In the genomic region with DNA sequence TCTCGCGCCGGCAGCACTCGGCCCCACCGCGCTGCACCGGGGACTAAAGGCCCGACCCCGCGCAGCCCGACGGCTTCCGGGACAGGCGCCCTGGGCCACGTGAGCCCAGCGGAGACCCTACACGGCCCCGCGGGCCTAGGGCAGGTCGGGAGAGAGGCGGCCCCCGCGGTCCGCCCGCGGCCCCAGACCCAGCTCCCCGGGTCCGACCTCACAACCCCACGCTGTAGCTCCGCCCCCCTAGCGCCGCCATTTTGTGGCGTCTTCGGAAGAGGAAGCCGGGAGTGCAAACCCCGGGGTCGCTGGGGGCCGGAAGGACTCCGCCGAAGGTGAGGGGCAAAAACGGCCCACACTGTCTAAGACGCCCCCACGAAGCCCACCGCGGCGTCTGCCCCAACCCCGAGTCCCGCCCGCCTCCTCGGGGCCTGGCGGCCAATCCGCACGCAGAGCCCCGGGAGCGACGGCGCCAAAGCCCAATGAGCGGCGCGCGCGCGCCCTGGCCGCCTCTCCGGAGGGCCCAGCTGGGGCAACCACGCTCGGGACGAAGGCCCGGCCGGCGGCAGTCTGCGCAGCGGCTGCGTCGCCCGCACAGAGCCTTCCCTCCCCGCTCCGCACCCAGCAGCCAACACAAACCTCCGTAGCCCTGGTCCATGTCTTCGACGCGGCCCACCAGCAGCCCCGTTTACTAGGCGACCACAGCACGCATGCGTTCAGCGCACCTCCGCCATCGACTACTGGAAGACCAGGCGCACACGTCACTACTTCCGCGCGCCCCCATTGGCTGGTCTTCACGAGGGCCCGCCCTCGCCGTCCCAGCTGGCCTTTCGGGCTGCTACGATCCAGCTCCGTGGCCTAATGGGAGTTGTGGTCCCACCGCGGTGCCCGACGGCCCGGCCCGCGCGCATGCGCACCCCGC, we compare ENCODE assay signal across 1 cellular context.
TF ChIP-seq lines count a peak whose summit lies in the region.

A gene (minus strand): TSS at position 705 of the 913 bp plus-strand sequence. CDS start 56 bp downstream, at position 649.

TF ChIP-seq in GM12878, 131 proteins besides CTCF, POLR2A, EP300 and RAD21 (continued from another document and continues in another):
- TF ChIP-seq, protein P1, sequence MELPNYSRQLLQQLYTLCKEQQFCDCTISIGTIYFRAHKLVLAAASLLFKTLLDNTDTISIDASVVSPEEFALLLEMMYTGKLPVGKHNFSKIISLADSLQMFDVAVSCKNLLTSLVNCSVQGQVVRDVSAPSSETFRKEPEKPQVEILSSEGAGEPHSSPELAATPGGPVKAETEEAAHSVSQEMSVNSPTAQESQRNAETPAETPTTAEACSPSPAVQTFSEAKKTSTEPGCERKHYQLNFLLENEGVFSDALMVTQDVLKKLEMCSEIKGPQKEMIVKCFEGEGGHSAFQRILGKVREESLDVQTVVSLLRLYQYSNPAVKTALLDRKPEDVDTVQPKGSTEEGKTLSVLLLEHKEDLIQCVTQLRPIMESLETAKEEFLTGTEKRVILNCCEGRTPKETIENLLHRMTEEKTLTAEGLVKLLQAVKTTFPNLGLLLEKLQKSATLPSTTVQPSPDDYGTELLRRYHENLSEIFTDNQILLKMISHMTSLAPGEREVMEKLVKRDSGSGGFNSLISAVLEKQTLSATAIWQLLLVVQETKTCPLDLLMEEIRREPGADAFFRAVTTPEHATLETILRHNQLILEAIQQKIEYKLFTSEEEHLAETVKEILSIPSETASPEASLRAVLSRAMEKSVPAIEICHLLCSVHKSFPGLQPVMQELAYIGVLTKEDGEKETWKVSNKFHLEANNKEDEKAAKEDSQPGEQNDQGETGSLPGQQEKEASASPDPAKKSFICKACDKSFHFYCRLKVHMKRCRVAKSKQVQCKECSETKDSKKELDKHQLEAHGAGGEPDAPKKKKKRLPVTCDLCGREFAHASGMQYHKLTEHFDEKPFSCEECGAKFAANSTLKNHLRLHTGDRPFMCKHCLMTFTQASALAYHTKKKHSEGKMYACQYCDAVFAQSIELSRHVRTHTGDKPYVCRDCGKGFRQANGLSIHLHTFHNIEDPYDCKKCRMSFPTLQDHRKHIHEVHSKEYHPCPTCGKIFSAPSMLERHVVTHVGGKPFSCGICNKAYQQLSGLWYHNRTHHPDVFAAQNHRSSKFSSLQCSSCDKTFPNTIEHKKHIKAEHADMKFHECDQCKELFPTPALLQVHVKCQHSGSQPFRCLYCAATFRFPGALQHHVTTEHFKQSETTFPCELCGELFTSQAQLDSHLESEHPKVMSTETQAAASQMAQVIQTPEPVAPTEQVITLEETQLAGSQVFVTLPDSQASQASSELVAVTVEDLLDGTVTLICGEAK (IDR thresholded peaks at IDR 0.05; ENCODE audit: borderline replicate concordance): no peak
- TF ChIP-seq TARDBP (IDR thresholded peaks at IDR 0.05; ENCODE audit: borderline replicate concordance): no peak
- TF ChIP-seq MTA3 (IDR thresholded peaks at IDR 0.05; ENCODE audit: borderline replicate concordance, low read length): peak; percentile 77; the same call in 1 of the 2 replicates
- TF ChIP-seq, protein P2, sequence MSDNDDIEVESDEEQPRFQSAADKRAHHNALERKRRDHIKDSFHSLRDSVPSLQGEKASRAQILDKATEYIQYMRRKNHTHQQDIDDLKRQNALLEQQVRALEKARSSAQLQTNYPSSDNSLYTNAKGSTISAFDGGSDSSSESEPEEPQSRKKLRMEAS (IDR thresholded peaks at IDR 0.05; ENCODE audit: low read depth, low read length): peak; percentile 15; the same call in 1 of the 2 replicates
- TF ChIP-seq ZNF274 (IDR thresholded peaks at IDR 0.05; ENCODE audit: insufficient read depth, insufficient read length): no peak
- no peak for TF ChIP-seq CEBPB (IDR thresholded peaks at IDR 0.05; ENCODE audit: borderline replicate concordance in 1 of 2, low read depth in 2 of 2, low read length in 2 of 2)
- TF ChIP-seq, protein P3, sequence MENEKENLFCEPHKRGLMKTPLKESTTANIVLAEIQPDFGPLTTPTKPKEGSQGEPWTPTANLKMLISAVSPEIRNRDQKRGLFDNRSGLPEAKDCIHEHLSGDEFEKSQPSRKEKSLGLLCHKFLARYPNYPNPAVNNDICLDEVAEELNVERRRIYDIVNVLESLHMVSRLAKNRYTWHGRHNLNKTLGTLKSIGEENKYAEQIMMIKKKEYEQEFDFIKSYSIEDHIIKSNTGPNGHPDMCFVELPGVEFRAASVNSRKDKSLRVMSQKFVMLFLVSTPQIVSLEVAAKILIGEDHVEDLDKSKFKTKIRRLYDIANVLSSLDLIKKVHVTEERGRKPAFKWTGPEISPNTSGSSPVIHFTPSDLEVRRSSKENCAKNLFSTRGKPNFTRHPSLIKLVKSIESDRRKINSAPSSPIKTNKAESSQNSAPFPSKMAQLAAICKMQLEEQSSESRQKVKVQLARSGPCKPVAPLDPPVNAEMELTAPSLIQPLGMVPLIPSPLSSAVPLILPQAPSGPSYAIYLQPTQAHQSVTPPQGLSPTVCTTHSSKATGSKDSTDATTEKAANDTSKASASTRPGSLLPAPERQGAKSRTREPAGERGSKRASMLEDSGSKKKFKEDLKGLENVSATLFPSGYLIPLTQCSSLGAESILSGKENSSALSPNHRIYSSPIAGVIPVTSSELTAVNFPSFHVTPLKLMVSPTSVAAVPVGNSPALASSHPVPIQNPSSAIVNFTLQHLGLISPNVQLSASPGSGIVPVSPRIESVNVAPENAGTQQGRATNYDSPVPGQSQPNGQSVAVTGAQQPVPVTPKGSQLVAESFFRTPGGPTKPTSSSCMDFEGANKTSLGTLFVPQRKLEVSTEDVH (IDR thresholded peaks at IDR 0.05; ENCODE audit: low read depth, partially characterized antibody): no peak
- peak; percentile 31; the same call in 1 of the 2 replicates for TF ChIP-seq NFYA (IDR thresholded peaks at IDR 0.05; ENCODE audit: borderline replicate concordance, low read depth, low read length)
- no peak for TF ChIP-seq KAT2A (conservative IDR thresholded peaks at IDR 0.05; ENCODE audit: control insufficient read depth, low read depth, low read length)
- TF ChIP-seq EED (IDR thresholded peaks at IDR 0.05; ENCODE audit: low read depth): no peak
- TF ChIP-seq, protein P4, sequence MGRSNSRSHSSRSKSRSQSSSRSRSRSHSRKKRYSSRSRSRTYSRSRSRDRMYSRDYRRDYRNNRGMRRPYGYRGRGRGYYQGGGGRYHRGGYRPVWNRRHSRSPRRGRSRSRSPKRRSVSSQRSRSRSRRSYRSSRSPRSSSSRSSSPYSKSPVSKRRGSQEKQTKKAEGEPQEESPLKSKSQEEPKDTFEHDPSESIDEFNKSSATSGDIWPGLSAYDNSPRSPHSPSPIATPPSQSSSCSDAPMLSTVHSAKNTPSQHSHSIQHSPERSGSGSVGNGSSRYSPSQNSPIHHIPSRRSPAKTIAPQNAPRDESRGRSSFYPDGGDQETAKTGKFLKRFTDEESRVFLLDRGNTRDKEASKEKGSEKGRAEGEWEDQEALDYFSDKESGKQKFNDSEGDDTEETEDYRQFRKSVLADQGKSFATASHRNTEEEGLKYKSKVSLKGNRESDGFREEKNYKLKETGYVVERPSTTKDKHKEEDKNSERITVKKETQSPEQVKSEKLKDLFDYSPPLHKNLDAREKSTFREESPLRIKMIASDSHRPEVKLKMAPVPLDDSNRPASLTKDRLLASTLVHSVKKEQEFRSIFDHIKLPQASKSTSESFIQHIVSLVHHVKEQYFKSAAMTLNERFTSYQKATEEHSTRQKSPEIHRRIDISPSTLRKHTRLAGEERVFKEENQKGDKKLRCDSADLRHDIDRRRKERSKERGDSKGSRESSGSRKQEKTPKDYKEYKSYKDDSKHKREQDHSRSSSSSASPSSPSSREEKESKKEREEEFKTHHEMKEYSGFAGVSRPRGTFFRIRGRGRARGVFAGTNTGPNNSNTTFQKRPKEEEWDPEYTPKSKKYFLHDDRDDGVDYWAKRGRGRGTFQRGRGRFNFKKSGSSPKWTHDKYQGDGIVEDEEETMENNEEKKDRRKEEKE (IDR thresholded peaks at IDR 0.05): 0 out of 2 replicates have a peak, but pooled peaks have one; percentile 22
- TF ChIP-seq, protein P5, sequence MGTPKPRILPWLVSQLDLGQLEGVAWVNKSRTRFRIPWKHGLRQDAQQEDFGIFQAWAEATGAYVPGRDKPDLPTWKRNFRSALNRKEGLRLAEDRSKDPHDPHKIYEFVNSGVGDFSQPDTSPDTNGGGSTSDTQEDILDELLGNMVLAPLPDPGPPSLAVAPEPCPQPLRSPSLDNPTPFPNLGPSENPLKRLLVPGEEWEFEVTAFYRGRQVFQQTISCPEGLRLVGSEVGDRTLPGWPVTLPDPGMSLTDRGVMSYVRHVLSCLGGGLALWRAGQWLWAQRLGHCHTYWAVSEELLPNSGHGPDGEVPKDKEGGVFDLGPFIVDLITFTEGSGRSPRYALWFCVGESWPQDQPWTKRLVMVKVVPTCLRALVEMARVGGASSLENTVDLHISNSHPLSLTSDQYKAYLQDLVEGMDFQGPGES (IDR thresholded peaks at IDR 0.05): peak; percentile 80
- TF ChIP-seq, protein P6, sequence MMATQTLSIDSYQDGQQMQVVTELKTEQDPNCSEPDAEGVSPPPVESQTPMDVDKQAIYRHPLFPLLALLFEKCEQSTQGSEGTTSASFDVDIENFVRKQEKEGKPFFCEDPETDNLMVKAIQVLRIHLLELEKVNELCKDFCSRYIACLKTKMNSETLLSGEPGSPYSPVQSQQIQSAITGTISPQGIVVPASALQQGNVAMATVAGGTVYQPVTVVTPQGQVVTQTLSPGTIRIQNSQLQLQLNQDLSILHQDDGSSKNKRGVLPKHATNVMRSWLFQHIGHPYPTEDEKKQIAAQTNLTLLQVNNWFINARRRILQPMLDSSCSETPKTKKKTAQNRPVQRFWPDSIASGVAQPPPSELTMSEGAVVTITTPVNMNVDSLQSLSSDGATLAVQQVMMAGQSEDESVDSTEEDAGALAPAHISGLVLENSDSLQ (IDR thresholded peaks at IDR 0.05): peak; percentile 98
- TF ChIP-seq NFIC (IDR thresholded peaks at IDR 0.05; ENCODE audit: low read depth, low read length): no peak
- TF ChIP-seq ZBED1 (IDR thresholded peaks at IDR 0.05; ENCODE audit: borderline replicate concordance): peak; percentile 77; the same call in 1 of the 2 replicates
- peak; percentile 84; the same call in 2 of the 3 replicates for TF ChIP-seq POU2F2 (IDR thresholded peaks at IDR 0.05; ENCODE audit: borderline replicate concordance, low read depth, low read length)
- peak; percentile 96 for TF ChIP-seq CREB1 (IDR thresholded peaks at IDR 0.05; ENCODE audit: low read depth)
- TF ChIP-seq NR2F1 (conservative IDR thresholded peaks at IDR 0.05): peak; percentile 88
- TF ChIP-seq RUNX3 (IDR thresholded peaks at IDR 0.05; ENCODE audit: low read length): no peak; the same call in 1 of the 2 replicates
- TF ChIP-seq ZNF24 (IDR thresholded peaks at IDR 0.05): no peak
- no peak for TF ChIP-seq JUND (IDR thresholded peaks at IDR 0.05; ENCODE audit: low read depth, low read length)
- TF ChIP-seq CBFB (IDR thresholded peaks at IDR 0.05; ENCODE audit: low read depth): peak; percentile 64
- TF ChIP-seq, protein P7, sequence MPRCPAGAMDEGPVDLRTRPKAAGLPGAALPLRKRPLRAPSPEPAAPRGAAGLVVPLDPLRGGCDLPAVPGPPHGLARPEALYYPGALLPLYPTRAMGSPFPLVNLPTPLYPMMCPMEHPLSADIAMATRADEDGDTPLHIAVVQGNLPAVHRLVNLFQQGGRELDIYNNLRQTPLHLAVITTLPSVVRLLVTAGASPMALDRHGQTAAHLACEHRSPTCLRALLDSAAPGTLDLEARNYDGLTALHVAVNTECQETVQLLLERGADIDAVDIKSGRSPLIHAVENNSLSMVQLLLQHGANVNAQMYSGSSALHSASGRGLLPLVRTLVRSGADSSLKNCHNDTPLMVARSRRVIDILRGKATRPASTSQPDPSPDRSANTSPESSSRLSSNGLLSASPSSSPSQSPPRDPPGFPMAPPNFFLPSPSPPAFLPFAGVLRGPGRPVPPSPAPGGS (IDR thresholded peaks at IDR 0.05; ENCODE audit: borderline replicate concordance, insufficient read depth, low read depth, low read length, poor library complexity, severe bottlenecking): peak; percentile 93
- TF ChIP-seq, protein P8, sequence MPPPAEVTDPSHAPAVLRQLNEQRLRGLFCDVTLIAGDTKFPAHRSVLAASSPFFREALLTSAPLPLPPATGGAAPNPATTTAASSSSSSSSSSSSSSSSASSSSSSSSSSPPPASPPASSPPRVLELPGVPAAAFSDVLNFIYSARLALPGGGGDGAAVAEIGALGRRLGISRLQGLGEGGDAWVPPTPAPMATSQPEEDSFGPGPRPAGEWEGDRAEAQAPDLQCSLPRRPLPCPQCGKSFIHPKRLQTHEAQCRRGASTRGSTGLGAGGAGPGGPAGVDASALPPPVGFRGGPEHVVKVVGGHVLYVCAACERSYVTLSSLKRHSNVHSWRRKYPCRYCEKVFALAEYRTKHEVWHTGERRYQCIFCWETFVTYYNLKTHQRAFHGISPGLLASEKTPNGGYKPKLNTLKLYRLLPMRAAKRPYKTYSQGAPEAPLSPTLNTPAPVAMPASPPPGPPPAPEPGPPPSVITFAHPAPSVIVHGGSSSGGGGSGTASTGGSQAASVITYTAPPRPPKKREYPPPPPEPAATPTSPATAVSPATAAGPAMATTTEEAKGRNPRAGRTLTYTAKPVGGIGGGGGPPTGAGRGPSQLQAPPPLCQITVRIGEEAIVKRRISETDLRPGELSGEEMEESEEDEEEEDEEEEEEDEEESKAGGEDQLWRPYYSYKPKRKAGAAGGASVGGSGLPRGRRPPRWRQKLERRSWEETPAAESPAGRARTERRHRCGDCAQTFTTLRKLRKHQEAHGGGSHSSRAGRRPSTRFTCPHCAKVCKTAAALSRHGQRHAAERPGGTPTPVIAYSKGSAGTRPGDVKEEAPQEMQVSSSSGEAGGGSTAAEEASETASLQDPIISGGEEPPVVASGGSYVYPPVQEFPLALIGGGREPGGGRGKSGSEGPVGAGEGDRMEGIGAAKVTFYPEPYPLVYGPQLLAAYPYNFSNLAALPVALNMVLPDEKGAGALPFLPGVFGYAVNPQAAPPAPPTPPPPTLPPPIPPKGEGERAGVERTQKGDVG (CRISPR knock-in tag; IDR thresholded peaks at IDR 0.05): no peak
- TF ChIP-seq, protein P9, sequence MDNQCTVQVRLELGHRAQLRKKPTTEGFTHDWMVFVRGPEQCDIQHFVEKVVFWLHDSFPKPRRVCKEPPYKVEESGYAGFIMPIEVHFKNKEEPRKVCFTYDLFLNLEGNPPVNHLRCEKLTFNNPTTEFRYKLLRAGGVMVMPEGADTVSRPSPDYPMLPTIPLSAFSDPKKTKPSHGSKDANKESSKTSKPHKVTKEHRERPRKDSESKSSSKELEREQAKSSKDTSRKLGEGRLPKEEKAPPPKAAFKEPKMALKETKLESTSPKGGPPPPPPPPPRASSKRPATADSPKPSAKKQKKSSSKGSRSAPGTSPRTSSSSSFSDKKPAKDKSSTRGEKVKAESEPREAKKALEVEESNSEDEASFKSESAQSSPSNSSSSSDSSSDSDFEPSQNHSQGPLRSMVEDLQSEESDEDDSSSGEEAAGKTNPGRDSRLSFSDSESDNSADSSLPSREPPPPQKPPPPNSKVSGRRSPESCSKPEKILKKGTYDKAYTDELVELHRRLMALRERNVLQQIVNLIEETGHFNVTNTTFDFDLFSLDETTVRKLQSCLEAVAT (IDR thresholded peaks at IDR 0.05): no peak
- TF ChIP-seq GATAD2B (conservative IDR thresholded peaks at IDR 0.05; ENCODE audit: low read depth): peak; percentile 66; the same call in 1 of the 2 replicates
- no peak for TF ChIP-seq HDAC6 (IDR thresholded peaks at IDR 0.05; ENCODE audit: unreplicated experiment)
- peak; percentile 80 for TF ChIP-seq RFX5 (IDR thresholded peaks at IDR 0.05; ENCODE audit: low read depth, low read length)
- TF ChIP-seq HDGF (IDR thresholded peaks at IDR 0.05): peak; percentile 86; the same call in 1 of the 2 replicates
- TF ChIP-seq SREBF1 (IDR thresholded peaks at IDR 0.05; ENCODE audit: low read length): 0 out of 2 replicates have a peak, but pooled peaks have one; percentile 18
- TF ChIP-seq MYC (IDR thresholded peaks at IDR 0.05; ENCODE audit: insufficient read depth, insufficient read length, insufficient replicate concordance, low read length, severe bottlenecking): no peak
- 0 out of 2 replicates have a peak, but pooled peaks have one; percentile 4 for TF ChIP-seq CHD1 (IDR thresholded peaks at IDR 0.05; ENCODE audit: low read depth, low read length)
- peak; percentile 93 for TF ChIP-seq CREM (IDR thresholded peaks at IDR 0.05; ENCODE audit: low read depth)
- no peak for TF ChIP-seq MEF2B (IDR thresholded peaks at IDR 0.05; ENCODE audit: partially characterized antibody, poor library complexity, severe bottlenecking)
- peak; percentile 15; the same call in 1 of the 2 replicates for TF ChIP-seq SMARCA5 (IDR thresholded peaks at IDR 0.05)
